ENCODE assay signal across 10 cellular contexts in the genomic region with DNA sequence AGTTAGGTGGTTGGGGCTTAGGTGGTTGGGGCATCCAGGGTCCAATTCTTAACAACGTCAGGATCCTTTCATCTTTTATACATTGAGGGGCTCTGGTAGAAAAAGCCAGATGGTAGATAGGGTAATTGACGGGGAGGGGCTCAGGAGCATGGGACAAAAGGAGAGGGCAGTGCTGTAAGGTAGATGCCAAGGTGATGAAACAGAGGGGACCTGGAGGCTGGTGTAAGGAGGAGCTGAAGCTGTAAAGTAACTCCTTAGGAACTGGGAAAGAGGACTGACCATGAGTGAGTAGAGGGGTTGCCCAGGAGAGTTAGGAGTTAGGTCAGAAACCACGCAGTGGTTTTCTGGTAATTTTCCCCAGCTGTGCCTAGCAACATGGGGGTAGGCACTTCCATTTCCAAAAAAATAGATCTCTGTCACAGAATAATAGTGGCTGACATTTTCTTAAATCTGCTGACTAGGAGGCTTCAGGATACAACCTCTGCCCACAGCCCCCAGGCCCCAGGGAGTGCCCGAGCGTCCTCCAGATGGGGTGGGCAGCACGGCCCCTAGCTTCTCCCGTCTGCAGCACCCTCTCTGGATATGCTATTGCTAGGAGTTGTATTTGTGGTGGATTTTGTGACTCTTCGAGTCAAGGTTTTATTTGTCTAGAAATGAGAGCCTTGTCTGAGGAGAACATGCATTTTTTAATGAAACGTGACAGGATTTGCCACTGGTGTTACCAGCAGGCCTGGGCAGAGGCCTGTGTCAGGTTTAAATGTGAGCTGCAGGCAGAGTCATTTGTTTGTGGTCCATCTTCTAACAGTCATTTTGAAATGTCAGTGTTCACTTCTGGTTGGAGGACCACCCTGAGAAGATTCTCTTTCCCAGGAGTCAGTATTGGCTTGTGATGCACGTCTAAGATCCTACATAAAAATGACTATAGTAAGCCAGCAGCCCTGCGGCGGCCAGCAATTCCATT. TPM values are rescaled to one million over a fixed set of nuclear protein-coding genes. Genes with fewer than 3 reads are reported as not detected.
DNase-seq lines count a peak whose midpoint lies in the region; ATAC-seq and TF ChIP-seq lines count a peak whose summit lies in the region.
"Had no signal": no experiment of that assay in that cellular context is flagged by ENCODE, and none has a peak within 500 bp of the region (broad histone marks: within the 10 kb centered on the region; RNA-seq: fewer than 3 reads in every experiment).

No MANE protein-coding gene starts in this region.

- H3K4me1 ChIP-seq in OCI-LY1 (ENCODE audit: insufficient read depth, low read length, severe bottlenecking) (peaks cover 40% of the 10 kb centered on the region), Karpas-422 (ENCODE audit: low read length) (peaks cover 21% of the 10 kb centered on the region)
- H3K4me1 ChIP-seq: testis had no signal

- H3K4me2 ChIP-seq in OCI-LY1 (ENCODE audit: low read length) (no peak overlapping the region), Karpas-422 (ENCODE audit: low read depth, low read length, poor library complexity, severe bottlenecking) (no peak overlapping the region)

- H3K79me2 ChIP-seq in OCI-LY1 (ENCODE audit: insufficient read depth, low read length), result peaks cover 42% of the 10 kb centered on the region
- H3K79me2 ChIP-seq in Karpas-422 (ENCODE audit: low read length), result peaks cover 96% of the 10 kb centered on the region

- peak; percentile 24 for ATAC-seq in GM18867 (IDR thresholded peaks at IDR 0.05; ENCODE audit: unreplicated experiment)
- peak; percentile 26 for ATAC-seq in GM21717 (IDR thresholded peaks at IDR 0.05; ENCODE audit: unreplicated experiment)
- ATAC-seq in GM18505 (IDR thresholded peaks at IDR 0.05; ENCODE audit: unreplicated experiment), result no peak
- no peak for ATAC-seq in HG03469 (IDR thresholded peaks at IDR 0.05; ENCODE audit: unreplicated experiment)

- H3K27ac ChIP-seq in OCI-LY1 (ENCODE audit: low read depth, low read length, poor library complexity, severe bottlenecking) (peak overlapping the region; percentile 5), Karpas-422 (ENCODE audit: low read length) (no peak overlapping the region)
- H3K27ac ChIP-seq: testis had no signal

- no peak for DNase-seq in Karpas-422
- DNase-seq: NCI-H1417, testis had no signal

- no peak for TF ChIP-seq POLR2A in GM18505 (IDR thresholded peaks at IDR 0.05; ENCODE audit: borderline replicate concordance, extremely low read depth, insufficient read depth, insufficient read length)

- H3K4me3 ChIP-seq in OCI-LY1 (ENCODE audit: low read depth, low read length, poor library complexity, severe bottlenecking) (no peak overlapping the region), Karpas-422 (ENCODE audit: low read length) (no peak overlapping the region)
- H3K4me3 ChIP-seq: testis had no signal

- TF ChIP-seq CTCF in OCI-LY1 (IDR thresholded peaks at IDR 0.05; ENCODE audit: low read length) (no peak), nephron (IDR thresholded peaks at IDR 0.05; ENCODE audit: unreplicated experiment in 3 of 3) (no peak)

- no peaks in the 10 kb centered on the region for H3K9me3 ChIP-seq in OCI-LY1 (ENCODE audit: low read length)
- H3K9me3 ChIP-seq in Karpas-422 (ENCODE audit: low read length), result no peaks in the 10 kb centered on the region
- H3K9me3 ChIP-seq: testis had no signal

- H4K20me1 ChIP-seq in OCI-LY1 (ENCODE audit: insufficient read depth, low read length) (no peaks in the 10 kb centered on the region), Karpas-422 (ENCODE audit: insufficient read depth, low read depth, low read length) (no peaks in the 10 kb centered on the region)

- H3K36me3 Mint-ChIP-seq in nephron (ENCODE audit: low read depth), result peaks cover 12% of the 10 kb centered on the region
- H3K36me3 Mint-ChIP-seq: activated naive CD4-positive, alpha-beta T cell treated with anti-CD3 and anti-CD28 coated beads, Interleukin-2, amount 50 U/mL, for 24 hours had no signal

- H3K36me3 ChIP-seq in OCI-LY1 (ENCODE audit: insufficient read depth, low read length) (no peaks in the 10 kb centered on the region; the same call in 1 of the 2 replicates), Karpas-422 (ENCODE audit: insufficient read depth, low read length) (no peaks in the 10 kb centered on the region)

- H3K27me3 ChIP-seq in OCI-LY1 (ENCODE audit: insufficient read depth, low read length) (no peaks in the 10 kb centered on the region), Karpas-422 (ENCODE audit: low read length) (no peaks in the 10 kb centered on the region)
- H3K27me3 ChIP-seq: testis had no signal

- H3K9me3 Mint-ChIP-seq in nephron, result peaks cover 4% of the 10 kb centered on the region
- H3K9me3 Mint-ChIP-seq: activated naive CD4-positive, alpha-beta T cell treated with anti-CD3 and anti-CD28 coated beads, Interleukin-2, amount 50 U/mL, for 24 hours had no signal

- H2AFZ ChIP-seq in OCI-LY1 (ENCODE audit: low read length) (no peak overlapping the region), Karpas-422 (ENCODE audit: low read length) (no peak overlapping the region)

- H3F3A ChIP-seq in OCI-LY1 (ENCODE audit: insufficient read depth, low read length), result no peaks in the 10 kb centered on the region

- peaks cover 72% of the 10 kb centered on the region for H3K4me1 Mint-ChIP-seq in nephron

- H3K27me3 Mint-ChIP-seq in nephron (ENCODE audit: low read depth), result no peaks in the 10 kb centered on the region
- H3K27me3 Mint-ChIP-seq: activated naive CD4-positive, alpha-beta T cell treated with anti-CD3 and anti-CD28 coated beads, Interleukin-2, amount 50 U/mL, for 24 hours had no signal

- H3K4me3 Mint-ChIP-seq in nephron, result no peak overlapping the region
- H3K4me3 Mint-ChIP-seq: activated naive CD4-positive, alpha-beta T cell treated with anti-CD3 and anti-CD28 coated beads, Interleukin-2, amount 50 U/mL, for 24 hours had no signal

- H3K9ac ChIP-seq in OCI-LY1 (ENCODE audit: low read length), result no peak overlapping the region; the same call in 1 of the 2 replicates
- no peak overlapping the region for H3K9ac ChIP-seq in Karpas-422 (ENCODE audit: low read length)

- H3K27ac Mint-ChIP-seq in nephron, result peak overlapping the region; percentile 8 to 70 (median 46)

- H3K9me2 ChIP-seq in OCI-LY1 (ENCODE audit: low read depth, low read length), result no peaks in the 10 kb centered on the region
- H3K9me2 ChIP-seq in Karpas-422 (replicated peaks; ENCODE audit: insufficient read depth, low read length), result no peaks in the 10 kb centered on the region

RNA-seq across cellular contexts. Expression of a gene that starts 44.6 kb away (rescaled TPM):
- 112 and 124 TPM in 2 replicates for total RNA-seq in Karpas-422 (2014; rRNA removed; shearing (Covaris generic); ENCODE audit: low replicate concordance)

Comparison
In these comparisons a context has a peak if more than half of its experiments do, and no peak if none do; other contexts are left out.
1. ATAC-seq: peak in GM18867 (single experiment) and GM21717 (single experiment); none in GM18505 (single experiment) and HG03469 (single experiment).